8 cellular contexts compared by ENCODE assay signal in genomic region chr19:5225486-5226345, GRCh38.
DNase-seq lines count a peak whose midpoint lies in the region; ATAC-seq and TF ChIP-seq lines count a peak whose summit lies in the region.
"Had no signal": no experiment of that assay in that cellular context is flagged by ENCODE, and none has a peak within 500 bp of the region (broad histone marks: within the 10 kb centered on the region; RNA-seq: fewer than 3 reads in every experiment).

No MANE protein-coding gene starts in this region.

- no peak for ATAC-seq in GM21447 (IDR thresholded peaks at IDR 0.05; ENCODE audit: unreplicated experiment)

- H3K4me3 ChIP-seq in LNCaP clone FGC (ENCODE audit: low read depth, low read length) = no peak overlapping the region
- no peak overlapping the region for H3K4me3 ChIP-seq in cardiac fibroblast (replicated peaks in 1 of 2; ENCODE audit: low read depth in 2 of 2, low read length in 2 of 2)
- no peak overlapping the region for H3K4me3 ChIP-seq in osteoblast (ENCODE audit: insufficient read depth, low read length)

- no peaks in the 10 kb centered on the region for H3K9me3 ChIP-seq in osteoblast (ENCODE audit: low read depth, low read length)

- H2AFZ ChIP-seq in osteoblast (ENCODE audit: low read length) = no peak overlapping the region

- H3K27me3 ChIP-seq in osteoblast (ENCODE audit: insufficient read depth, low read length) = no peaks in the 10 kb centered on the region

- no peak overlapping the region for H3K4me2 ChIP-seq in osteoblast (ENCODE audit: insufficient read depth, low read length)

- DNase-seq in GM10248 (ENCODE audit: extremely low spot score) (no peak), LNCaP clone FGC (ENCODE audit: low read depth) (no peak), cardiac fibroblast (ENCODE audit: low read depth in 2 of 2) (no peak), osteoblast (ENCODE audit: insufficient read length, low spot score, missing footprints) (no peak), NCI-H2081 (lab: John Stamatoyannopoulos, UW) (no peak), NCI-H2171 treated with DMSO at 0.1 percent for 48 hours (lab: John Stamatoyannopoulos, UW) (no peak)
- DNase-seq: stimulated activated naive CD4-positive, alpha-beta T cell had no signal

- no peaks in the 10 kb centered on the region for H3K79me2 ChIP-seq in osteoblast (ENCODE audit: insufficient read depth, low read length)

- no peak overlapping the region for H3K27ac ChIP-seq in osteoblast (ENCODE audit: low read depth, low read length)

- CTCF ChIA-PET in GM10248 (lab: Yijun Ruan, JAX) = interaction anchor here (0.9 to 1.1 kb wide), 3 partner anchors 10 to 96 kb away, joined by 3 to 4 read pairs (median 3); no protein-coding TSS in a partner anchor

- POLR2A ChIA-PET in GM10248 (lab: Yijun Ruan, JAX) = no interaction called here

- H3K4me1 ChIP-seq in osteoblast (ENCODE audit: insufficient read depth, low read length) = no peaks in the 10 kb centered on the region

- TF ChIP-seq CTCF in GM10248 (IDR thresholded peaks at IDR 0.05; ENCODE audit: control extremely low read depth, extremely low read depth, low read depth, missing control alignments) (peak; percentile 50), LNCaP clone FGC (IDR thresholded peaks at IDR 0.05; ENCODE audit: control insufficient read depth, extremely low read depth, insufficient read depth) (peak; percentile 45), cardiac fibroblast (IDR thresholded peaks at IDR 0.05; ENCODE audit: low read depth, low read length) (peak; percentile 45), osteoblast (IDR thresholded peaks at IDR 0.05; ENCODE audit: extremely low read depth, low read depth, low read length) (peak; percentile 44)

- peaks cover 6% of the 10 kb centered on the region for H4K20me1 ChIP-seq in osteoblast (ENCODE audit: insufficient read depth, low read length)

- H3K36me3 ChIP-seq in osteoblast (ENCODE audit: insufficient read depth, low read length) = peaks cover 12% of the 10 kb centered on the region
